Comparison of ENCODE assay signal across 9 cellular contexts in genomic region chr21:28633803-28634572, GRCh38.
A peak's percentile ranks its signal among the peaks of the same experiment; 100 is the strongest.
DNase-seq lines count a peak whose midpoint lies in the region; ATAC-seq and TF ChIP-seq lines count a peak whose summit lies in the region.
"Had no signal": no experiment of that assay in that cellular context is flagged by ENCODE, and none has a peak within 500 bp of the region (broad histone marks: within the 10 kb centered on the region; RNA-seq: fewer than 3 reads in every experiment).

No MANE protein-coding gene starts in this region.

- H3K27me3 ChIP-seq in stomach: no peaks in the 10 kb centered on the region
- H3K27me3 ChIP-seq: spleen, thyroid gland had no signal

- H3K27me3 Mint-ChIP-seq in T-helper 17 cell: no peaks in the 10 kb centered on the region

- no peak for TF ChIP-seq POLR2A in stomach (IDR thresholded peaks at IDR 0.05)

- H3K27ac ChIP-seq in angular gyrus (ENCODE audit: low read depth, low read length): peak overlapping the region; percentile 34
- peak overlapping the region in 3 of 5 donors; percentile 47 to 61 (median 53) for H3K27ac ChIP-seq in stomach
- H3K27ac ChIP-seq: thyroid gland had no signal

- H3K4me1 ChIP-seq in stomach: peaks cover 0 to 12% (median 5%) of the 10 kb centered on the region in 4 donors

- ATAC-seq in Right ventricle myocardium inferior (peak; percentile 47), HG03108 (IDR thresholded peaks at IDR 0.05; ENCODE audit: unreplicated experiment) (no peak), T-helper 17 cell (no peak)

- peaks cover 2% of the 10 kb centered on the region for H3K36me3 Mint-ChIP-seq in T-helper 17 cell (ENCODE audit: low read depth)

- TF ChIP-seq CTCF in stomach (IDR thresholded peaks at IDR 0.05): no peak

- peak; percentile 65 for DNase-seq in HS-5 (ENCODE audit: low read depth)
- DNase-seq in Right ventricle myocardium inferior (ENCODE audit: missing footprints): no peak
- DNase-seq in stomach: no peak
- no peak for DNase-seq in T-helper 17 cell
- no peak for DNase-seq in SW 1271 (lab: John Stamatoyannopoulos, UW)
- DNase-seq: spleen, thyroid gland had no signal

- 74 to 83% (median 77%) methylated on average over 12 of the region's 12 CpGs for WGBS in stomach, 5 donors

- intact Hi-C loops in Right ventricle myocardium inferior (cut with DNase I) (no loop called here), stomach (cut with DNase I; ENCODE audit: low total_unique reads) (no loop called here)

- no peaks in the 10 kb centered on the region for H3K9me3 ChIP-seq in stomach
- no peaks in the 10 kb centered on the region for H3K9me3 ChIP-seq in T-helper 17 cell (ENCODE audit: control insufficient read depth, low read length, poor library complexity, severe bottlenecking)
- H3K9me3 ChIP-seq: spleen, thyroid gland had no signal

- no peaks in the 10 kb centered on the region for H3K36me3 ChIP-seq in stomach
- H3K36me3 ChIP-seq: spleen, thyroid gland had no signal

- peaks cover 2% of the 10 kb centered on the region for H3K4me1 Mint-ChIP-seq in T-helper 17 cell

- H3K4me3 Mint-ChIP-seq in T-helper 17 cell: no peak overlapping the region

- TF ChIP-seq EP300 in stomach (IDR thresholded peaks at IDR 0.05): no peak

- H3K4me3 ChIP-seq in stomach: no peak overlapping the region
- H3K4me3 ChIP-seq: spleen, thyroid gland had no signal

- H3K27ac Mint-ChIP-seq in T-helper 17 cell: no peak overlapping the region
